Comparison of ENCODE assay signal across 1 cellular context in the genomic region with DNA sequence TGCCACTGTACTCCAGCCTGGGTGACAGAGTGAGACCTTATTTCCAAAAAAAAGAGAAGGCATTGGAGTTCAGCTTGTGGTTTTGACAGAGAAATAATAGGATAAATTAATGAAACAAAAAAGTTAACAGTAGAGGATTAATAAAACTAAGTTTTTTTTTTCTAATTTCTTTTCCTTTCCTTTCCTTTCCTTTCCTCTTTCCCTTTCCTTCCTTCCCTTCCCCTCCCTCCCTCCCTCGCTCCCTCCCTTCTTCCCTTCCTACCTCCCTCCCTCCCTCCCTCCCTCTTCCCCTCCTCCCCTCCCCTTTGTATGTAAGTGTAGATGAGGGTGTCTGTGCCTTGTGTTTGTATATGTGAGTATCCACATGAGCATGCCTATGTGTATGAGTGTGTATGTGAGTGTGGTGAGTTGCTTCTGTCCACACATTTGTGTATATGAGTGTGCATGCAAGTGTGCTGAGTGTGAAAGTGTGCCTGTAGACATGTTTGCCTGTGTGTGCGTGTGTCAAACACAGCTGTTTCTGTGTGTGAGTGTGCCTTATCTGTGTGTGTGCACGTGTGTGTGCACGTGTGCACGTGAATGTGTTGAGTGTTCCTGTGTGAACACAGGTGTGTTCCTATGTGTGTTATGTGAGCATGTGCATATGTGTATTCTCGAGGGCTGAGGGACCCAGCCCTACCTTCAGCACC.
A peak's percentile ranks its signal among the peaks of the same experiment; 100 is the strongest.
TF ChIP-seq lines count a peak whose summit lies in the region.

No MANE protein-coding gene starts in this region.

TF ChIP-seq in K562, 482 proteins besides CTCF, POLR2A, EP300 and RAD21 (continued from another document):
- TF ChIP-seq, protein P1, sequence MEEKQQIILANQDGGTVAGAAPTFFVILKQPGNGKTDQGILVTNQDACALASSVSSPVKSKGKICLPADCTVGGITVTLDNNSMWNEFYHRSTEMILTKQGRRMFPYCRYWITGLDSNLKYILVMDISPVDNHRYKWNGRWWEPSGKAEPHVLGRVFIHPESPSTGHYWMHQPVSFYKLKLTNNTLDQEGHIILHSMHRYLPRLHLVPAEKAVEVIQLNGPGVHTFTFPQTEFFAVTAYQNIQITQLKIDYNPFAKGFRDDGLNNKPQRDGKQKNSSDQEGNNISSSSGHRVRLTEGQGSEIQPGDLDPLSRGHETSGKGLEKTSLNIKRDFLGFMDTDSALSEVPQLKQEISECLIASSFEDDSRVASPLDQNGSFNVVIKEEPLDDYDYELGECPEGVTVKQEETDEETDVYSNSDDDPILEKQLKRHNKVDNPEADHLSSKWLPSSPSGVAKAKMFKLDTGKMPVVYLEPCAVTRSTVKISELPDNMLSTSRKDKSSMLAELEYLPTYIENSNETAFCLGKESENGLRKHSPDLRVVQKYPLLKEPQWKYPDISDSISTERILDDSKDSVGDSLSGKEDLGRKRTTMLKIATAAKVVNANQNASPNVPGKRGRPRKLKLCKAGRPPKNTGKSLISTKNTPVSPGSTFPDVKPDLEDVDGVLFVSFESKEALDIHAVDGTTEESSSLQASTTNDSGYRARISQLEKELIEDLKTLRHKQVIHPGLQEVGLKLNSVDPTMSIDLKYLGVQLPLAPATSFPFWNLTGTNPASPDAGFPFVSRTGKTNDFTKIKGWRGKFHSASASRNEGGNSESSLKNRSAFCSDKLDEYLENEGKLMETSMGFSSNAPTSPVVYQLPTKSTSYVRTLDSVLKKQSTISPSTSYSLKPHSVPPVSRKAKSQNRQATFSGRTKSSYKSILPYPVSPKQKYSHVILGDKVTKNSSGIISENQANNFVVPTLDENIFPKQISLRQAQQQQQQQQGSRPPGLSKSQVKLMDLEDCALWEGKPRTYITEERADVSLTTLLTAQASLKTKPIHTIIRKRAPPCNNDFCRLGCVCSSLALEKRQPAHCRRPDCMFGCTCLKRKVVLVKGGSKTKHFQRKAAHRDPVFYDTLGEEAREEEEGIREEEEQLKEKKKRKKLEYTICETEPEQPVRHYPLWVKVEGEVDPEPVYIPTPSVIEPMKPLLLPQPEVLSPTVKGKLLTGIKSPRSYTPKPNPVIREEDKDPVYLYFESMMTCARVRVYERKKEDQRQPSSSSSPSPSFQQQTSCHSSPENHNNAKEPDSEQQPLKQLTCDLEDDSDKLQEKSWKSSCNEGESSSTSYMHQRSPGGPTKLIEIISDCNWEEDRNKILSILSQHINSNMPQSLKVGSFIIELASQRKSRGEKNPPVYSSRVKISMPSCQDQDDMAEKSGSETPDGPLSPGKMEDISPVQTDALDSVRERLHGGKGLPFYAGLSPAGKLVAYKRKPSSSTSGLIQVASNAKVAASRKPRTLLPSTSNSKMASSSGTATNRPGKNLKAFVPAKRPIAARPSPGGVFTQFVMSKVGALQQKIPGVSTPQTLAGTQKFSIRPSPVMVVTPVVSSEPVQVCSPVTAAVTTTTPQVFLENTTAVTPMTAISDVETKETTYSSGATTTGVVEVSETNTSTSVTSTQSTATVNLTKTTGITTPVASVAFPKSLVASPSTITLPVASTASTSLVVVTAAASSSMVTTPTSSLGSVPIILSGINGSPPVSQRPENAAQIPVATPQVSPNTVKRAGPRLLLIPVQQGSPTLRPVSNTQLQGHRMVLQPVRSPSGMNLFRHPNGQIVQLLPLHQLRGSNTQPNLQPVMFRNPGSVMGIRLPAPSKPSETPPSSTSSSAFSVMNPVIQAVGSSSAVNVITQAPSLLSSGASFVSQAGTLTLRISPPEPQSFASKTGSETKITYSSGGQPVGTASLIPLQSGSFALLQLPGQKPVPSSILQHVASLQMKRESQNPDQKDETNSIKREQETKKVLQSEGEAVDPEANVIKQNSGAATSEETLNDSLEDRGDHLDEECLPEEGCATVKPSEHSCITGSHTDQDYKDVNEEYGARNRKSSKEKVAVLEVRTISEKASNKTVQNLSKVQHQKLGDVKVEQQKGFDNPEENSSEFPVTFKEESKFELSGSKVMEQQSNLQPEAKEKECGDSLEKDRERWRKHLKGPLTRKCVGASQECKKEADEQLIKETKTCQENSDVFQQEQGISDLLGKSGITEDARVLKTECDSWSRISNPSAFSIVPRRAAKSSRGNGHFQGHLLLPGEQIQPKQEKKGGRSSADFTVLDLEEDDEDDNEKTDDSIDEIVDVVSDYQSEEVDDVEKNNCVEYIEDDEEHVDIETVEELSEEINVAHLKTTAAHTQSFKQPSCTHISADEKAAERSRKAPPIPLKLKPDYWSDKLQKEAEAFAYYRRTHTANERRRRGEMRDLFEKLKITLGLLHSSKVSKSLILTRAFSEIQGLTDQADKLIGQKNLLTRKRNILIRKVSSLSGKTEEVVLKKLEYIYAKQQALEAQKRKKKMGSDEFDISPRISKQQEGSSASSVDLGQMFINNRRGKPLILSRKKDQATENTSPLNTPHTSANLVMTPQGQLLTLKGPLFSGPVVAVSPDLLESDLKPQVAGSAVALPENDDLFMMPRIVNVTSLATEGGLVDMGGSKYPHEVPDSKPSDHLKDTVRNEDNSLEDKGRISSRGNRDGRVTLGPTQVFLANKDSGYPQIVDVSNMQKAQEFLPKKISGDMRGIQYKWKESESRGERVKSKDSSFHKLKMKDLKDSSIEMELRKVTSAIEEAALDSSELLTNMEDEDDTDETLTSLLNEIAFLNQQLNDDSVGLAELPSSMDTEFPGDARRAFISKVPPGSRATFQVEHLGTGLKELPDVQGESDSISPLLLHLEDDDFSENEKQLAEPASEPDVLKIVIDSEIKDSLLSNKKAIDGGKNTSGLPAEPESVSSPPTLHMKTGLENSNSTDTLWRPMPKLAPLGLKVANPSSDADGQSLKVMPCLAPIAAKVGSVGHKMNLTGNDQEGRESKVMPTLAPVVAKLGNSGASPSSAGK (IDR thresholded peaks at IDR 0.05) = peak; percentile 36; the same call in 1 of the 2 replicates
- TF ChIP-seq ETS2 (tag; IDR thresholded peaks at IDR 0.05; ENCODE audit: borderline replicate concordance, poor library complexity, severe bottlenecking) = no peak
- TF ChIP-seq FOXK2 (conservative IDR thresholded peaks at IDR 0.05 in 1 of 2, IDR thresholded peaks at IDR 0.05 in 1 of 2; ENCODE audit: low read depth in 2 of 2) = peak; percentile 10 to 42; a peak in 1 of 4 replicates
- TF ChIP-seq, protein P2, sequence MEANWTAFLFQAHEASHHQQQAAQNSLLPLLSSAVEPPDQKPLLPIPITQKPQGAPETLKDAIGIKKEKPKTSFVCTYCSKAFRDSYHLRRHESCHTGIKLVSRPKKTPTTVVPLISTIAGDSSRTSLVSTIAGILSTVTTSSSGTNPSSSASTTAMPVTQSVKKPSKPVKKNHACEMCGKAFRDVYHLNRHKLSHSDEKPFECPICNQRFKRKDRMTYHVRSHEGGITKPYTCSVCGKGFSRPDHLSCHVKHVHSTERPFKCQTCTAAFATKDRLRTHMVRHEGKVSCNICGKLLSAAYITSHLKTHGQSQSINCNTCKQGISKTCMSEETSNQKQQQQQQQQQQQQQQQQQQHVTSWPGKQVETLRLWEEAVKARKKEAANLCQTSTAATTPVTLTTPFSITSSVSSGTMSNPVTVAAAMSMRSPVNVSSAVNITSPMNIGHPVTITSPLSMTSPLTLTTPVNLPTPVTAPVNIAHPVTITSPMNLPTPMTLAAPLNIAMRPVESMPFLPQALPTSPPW (CRISPR knock-in tag; IDR thresholded peaks at IDR 0.05) = no peak
- TF ChIP-seq ZFP36 (IDR thresholded peaks at IDR 0.05; ENCODE audit: low read depth, low read length, partially characterized antibody) = no peak
- TF ChIP-seq SMARCA5 (IDR thresholded peaks at IDR 0.05) = 0 out of 2 replicates have a peak, but pooled peaks have one; percentile 39
- TF ChIP-seq ZBTB17 (CRISPR knock-in tag; IDR thresholded peaks at IDR 0.05) = no peak
- no peak for TF ChIP-seq NUFIP1 (IDR thresholded peaks at IDR 0.05; ENCODE audit: partially characterized antibody)
- TF ChIP-seq, protein P3, sequence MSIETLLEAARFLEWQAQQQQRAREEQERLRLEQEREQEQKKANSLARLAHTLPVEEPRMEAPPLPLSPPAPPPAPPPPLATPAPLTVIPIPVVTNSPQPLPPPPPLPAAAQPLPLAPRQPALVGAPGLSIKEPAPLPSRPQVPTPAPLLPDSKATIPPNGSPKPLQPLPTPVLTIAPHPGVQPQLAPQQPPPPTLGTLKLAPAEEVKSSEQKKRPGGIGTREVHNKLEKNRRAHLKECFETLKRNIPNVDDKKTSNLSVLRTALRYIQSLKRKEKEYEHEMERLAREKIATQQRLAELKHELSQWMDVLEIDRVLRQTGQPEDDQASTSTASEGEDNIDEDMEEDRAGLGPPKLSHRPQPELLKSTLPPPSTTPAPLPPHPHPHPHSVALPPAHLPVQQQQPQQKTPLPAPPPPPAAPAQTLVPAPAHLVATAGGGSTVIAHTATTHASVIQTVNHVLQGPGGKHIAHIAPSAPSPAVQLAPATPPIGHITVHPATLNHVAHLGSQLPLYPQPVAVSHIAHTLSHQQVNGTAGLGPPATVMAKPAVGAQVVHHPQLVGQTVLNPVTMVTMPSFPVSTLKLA (conservative IDR thresholded peaks at IDR 0.05) = 0 out of 4 replicates have a peak, but pooled peaks of 1 of the 2 experiments have one; percentile 19
- TF ChIP-seq PCBP2 (IDR thresholded peaks at IDR 0.05; ENCODE audit: low read depth, low read length, poor library complexity, severe bottlenecking) = peak; percentile 96
- peak; percentile 41; the same call in 1 of the 2 replicates for TF ChIP-seq L3MBTL2 (IDR thresholded peaks at IDR 0.05)
- TF ChIP-seq ZNF217 (CRISPR knock-in tag; IDR thresholded peaks at IDR 0.05) = no peak
- TF ChIP-seq SLC30A9 (CRISPR knock-in tag; IDR thresholded peaks at IDR 0.05) = no peak
- no peak for TF ChIP-seq HDAC2 (IDR thresholded peaks at IDR 0.05)
- TF ChIP-seq CBX8 (IDR thresholded peaks at IDR 0.05; ENCODE audit: borderline replicate concordance, extremely low read depth, low read depth, low read length, poor library complexity, severe bottlenecking) = no peak
- TF ChIP-seq XRCC3 (IDR thresholded peaks at IDR 0.05) = no peak
- TF ChIP-seq, protein P4, sequence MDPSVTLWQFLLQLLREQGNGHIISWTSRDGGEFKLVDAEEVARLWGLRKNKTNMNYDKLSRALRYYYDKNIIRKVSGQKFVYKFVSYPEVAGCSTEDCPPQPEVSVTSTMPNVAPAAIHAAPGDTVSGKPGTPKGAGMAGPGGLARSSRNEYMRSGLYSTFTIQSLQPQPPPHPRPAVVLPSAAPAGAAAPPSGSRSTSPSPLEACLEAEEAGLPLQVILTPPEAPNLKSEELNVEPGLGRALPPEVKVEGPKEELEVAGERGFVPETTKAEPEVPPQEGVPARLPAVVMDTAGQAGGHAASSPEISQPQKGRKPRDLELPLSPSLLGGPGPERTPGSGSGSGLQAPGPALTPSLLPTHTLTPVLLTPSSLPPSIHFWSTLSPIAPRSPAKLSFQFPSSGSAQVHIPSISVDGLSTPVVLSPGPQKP (CRISPR knock-in tag; IDR thresholded peaks at IDR 0.05) = no peak
- 0 out of 2 replicates have a peak, but pooled peaks have one; percentile 10 for TF ChIP-seq SMAD4 (CRISPR knock-in tag; conservative IDR thresholded peaks at IDR 0.05)
- TF ChIP-seq GABPB1 (CRISPR knock-in tag; IDR thresholded peaks at IDR 0.05) = no peak
- TF ChIP-seq POLR2B (IDR thresholded peaks at IDR 0.05; ENCODE audit: low read depth, partially characterized antibody) = no peak
- TF ChIP-seq CBFA2T3 (IDR thresholded peaks at IDR 0.05) = peak; percentile 22
- TF ChIP-seq, protein P5, sequence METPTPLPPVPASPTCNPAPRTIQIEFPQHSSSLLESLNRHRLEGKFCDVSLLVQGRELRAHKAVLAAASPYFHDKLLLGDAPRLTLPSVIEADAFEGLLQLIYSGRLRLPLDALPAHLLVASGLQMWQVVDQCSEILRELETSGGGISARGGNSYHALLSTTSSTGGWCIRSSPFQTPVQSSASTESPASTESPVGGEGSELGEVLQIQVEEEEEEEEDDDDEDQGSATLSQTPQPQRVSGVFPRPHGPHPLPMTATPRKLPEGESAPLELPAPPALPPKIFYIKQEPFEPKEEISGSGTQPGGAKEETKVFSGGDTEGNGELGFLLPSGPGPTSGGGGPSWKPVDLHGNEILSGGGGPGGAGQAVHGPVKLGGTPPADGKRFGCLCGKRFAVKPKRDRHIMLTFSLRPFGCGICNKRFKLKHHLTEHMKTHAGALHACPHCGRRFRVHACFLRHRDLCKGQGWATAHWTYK (CRISPR knock-in tag; IDR thresholded peaks at IDR 0.05) = no peak
- TF ChIP-seq ZNF274 (IDR thresholded peaks at IDR 0.05; ENCODE audit: borderline replicate concordance, low read depth, low read length) = no peak
- TF ChIP-seq CCAR2 (IDR thresholded peaks at IDR 0.05; ENCODE audit: low read depth, low read length) = no peak
